In genomic region chr14:71753126-71753830, GRCh38 we compare ENCODE assay signal across 8 cellular contexts.
A peak's percentile ranks its signal among the peaks of the same experiment; 100 is the strongest.
DNase-seq lines count a peak whose midpoint lies in the region; ATAC-seq and TF ChIP-seq lines count a peak whose summit lies in the region.

No MANE protein-coding gene starts in this region.

- DNase-seq in ACHN (peak; percentile 79), NCI-H2196 (lab: John Stamatoyannopoulos, UW; ENCODE audit: unreplicated experiment) (peak; percentile 94), mammary epithelial cell (peak; percentile 68), iris pigment epithelial cell (ENCODE audit: low read depth) (peak; percentile 84)
- DNase-seq in stimulated activated CD4-positive, alpha-beta T cell treated with anti-CD3 and anti-CD28 coated beads, Interleukin-12 subunit alpha, Interleukin-12 subunit beta, amount 100 ng/mL, for 48 hours (ENCODE audit: low read depth in 2 of 3, low spot score in 1 of 3), result peak; percentile 47 to 66 (median 58)

- no peak overlapping the region for H3K27ac ChIP-seq in mammary epithelial cell (ENCODE audit: insufficient read depth, low read depth, low read length)

- peaks cover 11% of the 10 kb centered on the region for H3K4me1 ChIP-seq in mammary epithelial cell (ENCODE audit: insufficient read depth, low read length)

- peak overlapping the region; percentile 61 for H2AFZ ChIP-seq in mammary epithelial cell (ENCODE audit: low read depth, low read length)

- H3K4me3 ChIP-seq in WI38 (ENCODE audit: low read depth, low read length) (no peak overlapping the region), mammary epithelial cell (replicated peaks in 1 of 3; ENCODE audit: insufficient read depth in 1 of 3, low read depth in 2 of 3, low read length in 3 of 3) (no peak overlapping the region)

- in situ Hi-C loops in ACHN (cut with HindIII; ENCODE audit: low pct_ligation_motif_present, low pct_unique_long_range_greater_than_20kb, low sequenced_read_pairs), result no loop called here
- in situ Hi-C loops in mammary epithelial cell (cut with MboI; ENCODE audit: low sequenced_read_pairs in 2 of 2), result loop anchor here in 1 of 2 donors (10.0 kb wide), 1 partner anchor 618 kb away; no protein-coding TSS in a partner anchor

- CTCF ChIA-PET in mammary epithelial cell (lab: Charles Lee; ENCODE audit: low non-redundant PET), result no interaction called here

- no peaks in the 10 kb centered on the region for H4K20me1 ChIP-seq in mammary epithelial cell (ENCODE audit: insufficient read depth, low read length)

- H3K9me3 ChIP-seq in mammary epithelial cell (replicated peaks; ENCODE audit: insufficient read depth, low read length), result peaks cover 2% of the 10 kb centered on the region

- peak overlapping the region; percentile 62 for H3K4me2 ChIP-seq in mammary epithelial cell (ENCODE audit: insufficient read depth, low read depth, low read length)

- H3K27me3 ChIP-seq in mammary epithelial cell (ENCODE audit: insufficient read depth, low read length), result no peaks in the 10 kb centered on the region

- ATAC-seq in GM21528 (IDR thresholded peaks at IDR 0.05; ENCODE audit: low FRiP score, unreplicated experiment) (peak; percentile 58), GM18517 (IDR thresholded peaks at IDR 0.05; ENCODE audit: unreplicated experiment) (no peak)

- no peak overlapping the region for H3K9ac ChIP-seq in mammary epithelial cell (ENCODE audit: insufficient read depth, low read length)

- WGBS in mammary epithelial cell (ENCODE audit: low coverage, missing lambda C conversion rate), result 12% methylated on average over 12 of the region's 21 CpGs

- BruUV-seq in mammary epithelial cell (replicated peaks; lab: Mats Ljungman, UMichigan), result no TSS peak

- no peaks in the 10 kb centered on the region for H3K36me3 ChIP-seq in mammary epithelial cell (ENCODE audit: insufficient read depth, low read length)

- peak; percentile 82 for TF ChIP-seq CTCF in WI38 (IDR thresholded peaks at IDR 0.05; ENCODE audit: low read depth, low read length)
- TF ChIP-seq CTCF in mammary epithelial cell (conservative IDR thresholded peaks at IDR 0.05 in 1 of 2, IDR thresholded peaks at IDR 0.05 in 1 of 2; ENCODE audit: extremely low read depth in 1 of 2, insufficient read depth in 1 of 2, low read depth in 1 of 2, low read length in 2 of 2), result peak; percentile 82 to 96

- dilution Hi-C loops in mammary epithelial cell (cut with HindIII; ENCODE audit: low sequenced_read_pairs), result no loop called here

- no peaks in the 10 kb centered on the region for H3K79me2 ChIP-seq in mammary epithelial cell (ENCODE audit: insufficient read depth, low read length)

- intact Hi-C loops in mammary epithelial cell (cut with micrococcal nuclease), result loop anchor here (1.0 to 5.0 kb wide), 5 partner anchors 32 to 931 kb away; no protein-coding TSS in a partner anchor
